In the genomic region with DNA sequence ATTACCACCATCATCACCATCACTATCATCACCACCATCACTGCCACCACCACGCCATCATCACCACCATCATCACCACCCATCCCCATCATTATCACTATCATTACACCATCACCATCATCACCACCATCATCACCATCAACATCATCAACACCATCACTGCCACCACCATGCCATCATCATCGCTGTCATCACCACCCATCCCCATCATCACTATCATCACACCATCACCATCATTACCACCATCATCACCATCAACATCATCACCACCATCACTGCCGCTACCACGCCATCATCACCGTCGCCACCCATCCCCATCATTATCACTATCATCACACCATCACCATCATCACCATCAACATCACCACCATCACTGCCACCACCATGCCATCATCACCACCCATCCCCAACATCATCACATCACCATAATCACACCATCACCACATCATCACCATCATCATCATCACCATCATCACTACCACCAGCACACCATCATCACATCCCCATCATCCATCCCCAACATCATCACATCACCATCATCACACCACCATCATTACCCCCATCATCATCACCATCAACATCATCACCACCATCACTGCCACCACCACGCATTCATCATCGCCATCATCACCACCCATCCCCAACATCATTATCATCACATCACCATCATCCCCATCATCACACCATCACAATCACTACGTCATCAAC, we compare ENCODE assay signal across 3 cellular contexts.
TF ChIP-seq lines count a peak whose summit lies in the region.

No MANE protein-coding gene starts in this region.

TF ChIP-seq in HepG2, 621 proteins besides CTCF, POLR2A, EP300 and RAD21 (continues in another document):
- TF ChIP-seq FOXA3 (CRISPR knock-in tag; IDR thresholded peaks at IDR 0.05) (no peak), ZNF543 (CRISPR knock-in tag; IDR thresholded peaks at IDR 0.05) (no peak), GATA4 (IDR thresholded peaks at IDR 0.05; ENCODE audit: borderline replicate concordance, low read depth) (no peak), ZNF850 (CRISPR knock-in tag; conservative IDR thresholded peaks at IDR 0.05) (no peak), ZNF205 (CRISPR knock-in tag; IDR thresholded peaks at IDR 0.05) (no peak), NFYB (CRISPR knock-in tag; IDR thresholded peaks at IDR 0.05) (no peak), ZNF335 (CRISPR knock-in tag; IDR thresholded peaks at IDR 0.05) (no peak), ZEB1 (IDR thresholded peaks at IDR 0.05; ENCODE audit: insufficient replicate concordance, low read depth) (no peak), ISL2 (CRISPR knock-in tag; IDR thresholded peaks at IDR 0.05) (no peak), ZNF577 (CRISPR knock-in tag; IDR thresholded peaks at IDR 0.05; ENCODE audit: borderline replicate concordance, low read depth) (no peak), AHR (CRISPR knock-in tag; IDR thresholded peaks at IDR 0.05) (no peak), CREB1 (IDR thresholded peaks at IDR 0.05) (peak; percentile 93), CREB1 (CRISPR knock-in tag; IDR thresholded peaks at IDR 0.05) (no peak)
- TF ChIP-seq, protein P1, sequence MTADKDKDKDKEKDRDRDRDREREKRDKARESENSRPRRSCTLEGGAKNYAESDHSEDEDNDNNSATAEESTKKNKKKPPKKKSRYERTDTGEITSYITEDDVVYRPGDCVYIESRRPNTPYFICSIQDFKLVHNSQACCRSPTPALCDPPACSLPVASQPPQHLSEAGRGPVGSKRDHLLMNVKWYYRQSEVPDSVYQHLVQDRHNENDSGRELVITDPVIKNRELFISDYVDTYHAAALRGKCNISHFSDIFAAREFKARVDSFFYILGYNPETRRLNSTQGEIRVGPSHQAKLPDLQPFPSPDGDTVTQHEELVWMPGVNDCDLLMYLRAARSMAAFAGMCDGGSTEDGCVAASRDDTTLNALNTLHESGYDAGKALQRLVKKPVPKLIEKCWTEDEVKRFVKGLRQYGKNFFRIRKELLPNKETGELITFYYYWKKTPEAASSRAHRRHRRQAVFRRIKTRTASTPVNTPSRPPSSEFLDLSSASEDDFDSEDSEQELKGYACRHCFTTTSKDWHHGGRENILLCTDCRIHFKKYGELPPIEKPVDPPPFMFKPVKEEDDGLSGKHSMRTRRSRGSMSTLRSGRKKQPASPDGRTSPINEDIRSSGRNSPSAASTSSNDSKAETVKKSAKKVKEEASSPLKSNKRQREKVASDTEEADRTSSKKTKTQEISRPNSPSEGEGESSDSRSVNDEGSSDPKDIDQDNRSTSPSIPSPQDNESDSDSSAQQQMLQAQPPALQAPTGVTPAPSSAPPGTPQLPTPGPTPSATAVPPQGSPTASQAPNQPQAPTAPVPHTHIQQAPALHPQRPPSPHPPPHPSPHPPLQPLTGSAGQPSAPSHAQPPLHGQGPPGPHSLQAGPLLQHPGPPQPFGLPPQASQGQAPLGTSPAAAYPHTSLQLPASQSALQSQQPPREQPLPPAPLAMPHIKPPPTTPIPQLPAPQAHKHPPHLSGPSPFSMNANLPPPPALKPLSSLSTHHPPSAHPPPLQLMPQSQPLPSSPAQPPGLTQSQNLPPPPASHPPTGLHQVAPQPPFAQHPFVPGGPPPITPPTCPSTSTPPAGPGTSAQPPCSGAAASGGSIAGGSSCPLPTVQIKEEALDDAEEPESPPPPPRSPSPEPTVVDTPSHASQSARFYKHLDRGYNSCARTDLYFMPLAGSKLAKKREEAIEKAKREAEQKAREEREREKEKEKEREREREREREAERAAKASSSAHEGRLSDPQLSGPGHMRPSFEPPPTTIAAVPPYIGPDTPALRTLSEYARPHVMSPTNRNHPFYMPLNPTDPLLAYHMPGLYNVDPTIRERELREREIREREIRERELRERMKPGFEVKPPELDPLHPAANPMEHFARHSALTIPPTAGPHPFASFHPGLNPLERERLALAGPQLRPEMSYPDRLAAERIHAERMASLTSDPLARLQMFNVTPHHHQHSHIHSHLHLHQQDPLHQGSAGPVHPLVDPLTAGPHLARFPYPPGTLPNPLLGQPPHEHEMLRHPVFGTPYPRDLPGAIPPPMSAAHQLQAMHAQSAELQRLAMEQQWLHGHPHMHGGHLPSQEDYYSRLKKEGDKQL (CRISPR knock-in tag; IDR thresholded peaks at IDR 0.05; ENCODE audit: low read depth): no peak
- TF ChIP-seq, protein P2, sequence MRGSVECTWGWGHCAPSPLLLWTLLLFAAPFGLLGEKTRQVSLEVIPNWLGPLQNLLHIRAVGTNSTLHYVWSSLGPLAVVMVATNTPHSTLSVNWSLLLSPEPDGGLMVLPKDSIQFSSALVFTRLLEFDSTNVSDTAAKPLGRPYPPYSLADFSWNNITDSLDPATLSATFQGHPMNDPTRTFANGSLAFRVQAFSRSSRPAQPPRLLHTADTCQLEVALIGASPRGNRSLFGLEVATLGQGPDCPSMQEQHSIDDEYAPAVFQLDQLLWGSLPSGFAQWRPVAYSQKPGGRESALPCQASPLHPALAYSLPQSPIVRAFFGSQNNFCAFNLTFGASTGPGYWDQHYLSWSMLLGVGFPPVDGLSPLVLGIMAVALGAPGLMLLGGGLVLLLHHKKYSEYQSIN (CRISPR knock-in tag; IDR thresholded peaks at IDR 0.05; ENCODE audit: borderline replicate concordance): no peak

TF ChIP-seq in GM12878, 131 proteins besides CTCF, POLR2A, EP300 and RAD21:
- TF ChIP-seq NR2C2 (IDR thresholded peaks at IDR 0.05; ENCODE audit: borderline replicate concordance, control insufficient read depth, insufficient read length, low read depth) (peak; percentile 20), HDGF (IDR thresholded peaks at IDR 0.05) (peak; percentile 80; the same call in 1 of the 2 replicates), IKZF1 (conservative IDR thresholded peaks at IDR 0.05) (no peak), NFYA (IDR thresholded peaks at IDR 0.05; ENCODE audit: borderline replicate concordance, low read depth, low read length) (no peak)

TF ChIP-seq in endothelial cell of umbilical vein, 7 proteins besides CTCF, POLR2A, EP300 and RAD21:
- TF ChIP-seq, protein P3, sequence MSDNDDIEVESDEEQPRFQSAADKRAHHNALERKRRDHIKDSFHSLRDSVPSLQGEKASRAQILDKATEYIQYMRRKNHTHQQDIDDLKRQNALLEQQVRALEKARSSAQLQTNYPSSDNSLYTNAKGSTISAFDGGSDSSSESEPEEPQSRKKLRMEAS (IDR thresholded peaks at IDR 0.05; ENCODE audit: insufficient read depth, insufficient read length): no peak
